In the genomic region with DNA sequence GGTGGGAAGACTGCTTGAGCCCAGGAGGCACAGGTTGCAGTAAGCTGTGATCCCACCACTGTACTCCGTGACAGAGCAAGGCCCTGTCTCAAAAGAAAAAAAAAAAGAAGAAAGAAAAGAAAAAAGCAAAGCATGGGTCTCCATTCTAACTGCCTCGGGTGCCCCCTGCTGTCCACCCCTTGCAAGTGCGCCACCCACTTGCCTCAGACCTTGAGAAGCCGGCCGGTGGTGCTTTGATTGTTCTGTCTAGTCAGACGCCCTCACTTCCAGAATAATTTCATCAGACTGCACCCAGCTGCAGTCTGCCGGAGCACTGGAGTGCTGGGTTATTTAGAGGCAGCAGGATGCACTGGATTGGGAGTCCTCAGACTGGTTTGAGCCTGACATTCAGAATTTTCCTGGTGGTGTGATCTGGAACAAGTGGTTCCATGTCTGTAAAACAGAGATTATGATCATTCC, we compare ENCODE assay signal across 1 cellular context.
TF ChIP-seq lines count a peak whose summit lies in the region.

No MANE protein-coding gene starts in this region.

TF ChIP-seq in H1, 55 proteins besides CTCF, POLR2A, EP300 and RAD21 (continued from another document):
- TF ChIP-seq MAX (IDR thresholded peaks at IDR 0.05) (peak; percentile 47; the same call in 1 of the 2 replicates), NRF1 (IDR thresholded peaks at IDR 0.05; ENCODE audit: low read depth, low read length) (no peak), SP4 (IDR thresholded peaks at IDR 0.05; ENCODE audit: low read length) (0 out of 2 replicates have a peak, but pooled peaks have one; percentile 62), CREB1 (IDR thresholded peaks at IDR 0.05) (peak; percentile 18; the same call in 1 of the 2 replicates), MAFK (IDR thresholded peaks at IDR 0.05; ENCODE audit: low read depth, low read length) (no peak), ZNF274 (IDR thresholded peaks at IDR 0.05; ENCODE audit: borderline replicate concordance, extremely low read depth, low read length) (no peak), SRF (IDR thresholded peaks at IDR 0.05; ENCODE audit: low read depth, low read length) (no peak), KDM5A (IDR thresholded peaks at IDR 0.05; ENCODE audit: low read length) (no peak), CEBPB (IDR thresholded peaks at IDR 0.05; ENCODE audit: low read depth, low read length) (peak; percentile 20; the same call in 1 of the 2 replicates), JUND (IDR thresholded peaks at IDR 0.05; ENCODE audit: low read length) (no peak), EGR1 (IDR thresholded peaks at IDR 0.05; ENCODE audit: borderline replicate concordance, low read depth, low read length) (no peak), SIN3A (conservative IDR thresholded peaks at IDR 0.05 in 1 of 2, IDR thresholded peaks at IDR 0.05 in 1 of 2; ENCODE audit: low read depth in 1 of 2, low read length in 2 of 2) (peak in 1 of 2 experiments; percentile 50; a peak in 1 of 4 replicates), GABPA (IDR thresholded peaks at IDR 0.05; ENCODE audit: borderline replicate concordance, insufficient read depth, low read length) (no peak), TCF12 (IDR thresholded peaks at IDR 0.05; ENCODE audit: low read depth, low read length) (no peak), SUZ12 (IDR thresholded peaks at IDR 0.05; ENCODE audit: low read length) (no peak), YY1 (IDR thresholded peaks at IDR 0.05; ENCODE audit: low read depth, low read length) (peak; percentile 72), CHD7 (IDR thresholded peaks at IDR 0.05; ENCODE audit: insufficient replicate concordance, low read length) (no peak), JUN (IDR thresholded peaks at IDR 0.05; ENCODE audit: low read depth, low read length) (no peak), RBBP5 (IDR thresholded peaks at IDR 0.05; ENCODE audit: borderline replicate concordance, low read depth, low read length) (no peak), SP1 (IDR thresholded peaks at IDR 0.05; ENCODE audit: low read depth, low read length) (peak; percentile 49; the same call in 1 of the 2 replicates), NANOG (IDR thresholded peaks at IDR 0.05; ENCODE audit: insufficient read depth, low read depth, low read length, poor library complexity, severe bottlenecking) (peak; percentile 45), SP2 (IDR thresholded peaks at IDR 0.05; ENCODE audit: low read length) (no peak), GTF2F1 (IDR thresholded peaks at IDR 0.05; ENCODE audit: borderline replicate concordance, low read depth, low read length) (no peak), TAF1 (IDR thresholded peaks at IDR 0.05; ENCODE audit: low read depth, low read length) (0 out of 2 replicates have a peak, but pooled peaks have one; percentile 34), BACH1 (IDR thresholded peaks at IDR 0.05; ENCODE audit: low read length) (no peak), POLR2AphosphoS5 (IDR thresholded peaks at IDR 0.05; ENCODE audit: low read depth, low read length) (no peak), FOSL1 (IDR thresholded peaks at IDR 0.05; ENCODE audit: insufficient read depth, low read depth, low read length) (no peak), ATF2 (IDR thresholded peaks at IDR 0.05; ENCODE audit: low read length) (0 out of 2 replicates have a peak, but pooled peaks have one; percentile 43), PHF8 (conservative IDR thresholded peaks at IDR 0.05; ENCODE audit: low read depth, low read length) (no peak)
